1 cellular context compared by ENCODE assay signal in the genomic region with DNA sequence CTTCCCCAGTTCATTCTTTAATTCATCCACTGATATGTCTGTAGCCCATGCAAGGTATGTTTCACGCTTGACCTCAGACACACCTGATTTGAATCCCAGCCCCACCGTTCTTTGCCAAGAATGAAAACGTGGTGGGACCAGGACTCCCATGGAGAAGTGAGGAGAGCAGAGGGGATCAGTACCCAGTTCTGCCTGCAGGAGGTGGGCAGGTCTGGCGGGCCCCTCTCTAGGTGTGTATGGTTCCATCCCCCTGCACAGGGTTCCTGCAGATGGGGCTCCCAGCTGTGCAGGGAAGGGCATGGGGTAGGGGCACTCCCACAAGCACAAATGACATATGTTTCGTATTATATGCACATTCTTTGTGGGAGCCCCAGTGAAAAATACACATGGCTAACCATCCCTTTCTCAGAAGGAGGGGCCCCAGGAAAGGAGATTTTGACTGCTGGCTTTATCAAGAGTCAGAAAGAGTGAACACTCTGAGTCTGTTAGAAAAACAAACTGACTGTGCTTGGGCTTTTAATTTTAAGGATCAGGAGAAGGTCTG.
TF ChIP-seq lines count a peak whose summit lies in the region.

No MANE protein-coding gene starts in this region.

TF ChIP-seq in SK-N-SH, 30 proteins besides CTCF, POLR2A, EP300 and RAD21 (continued from another document):
- TF ChIP-seq RFX5 (IDR thresholded peaks at IDR 0.05; ENCODE audit: low read length): no peak
- TF ChIP-seq, protein P1, sequence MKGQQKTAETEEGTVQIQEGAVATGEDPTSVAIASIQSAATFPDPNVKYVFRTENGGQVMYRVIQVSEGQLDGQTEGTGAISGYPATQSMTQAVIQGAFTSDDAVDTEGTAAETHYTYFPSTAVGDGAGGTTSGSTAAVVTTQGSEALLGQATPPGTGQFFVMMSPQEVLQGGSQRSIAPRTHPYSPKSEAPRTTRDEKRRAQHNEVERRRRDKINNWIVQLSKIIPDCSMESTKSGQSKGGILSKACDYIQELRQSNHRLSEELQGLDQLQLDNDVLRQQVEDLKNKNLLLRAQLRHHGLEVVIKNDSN (IDR thresholded peaks at IDR 0.05; ENCODE audit: borderline replicate concordance, low read depth): no peak
- TF ChIP-seq SMC3 (IDR thresholded peaks at IDR 0.05; ENCODE audit: low read depth, low read length): no peak
- no peak for TF ChIP-seq GATA2 (CRISPR knock-in tag; IDR thresholded peaks at IDR 0.05)
- TF ChIP-seq NFIC (IDR thresholded peaks at IDR 0.05; ENCODE audit: borderline replicate concordance): no peak
- TF ChIP-seq, protein P2, sequence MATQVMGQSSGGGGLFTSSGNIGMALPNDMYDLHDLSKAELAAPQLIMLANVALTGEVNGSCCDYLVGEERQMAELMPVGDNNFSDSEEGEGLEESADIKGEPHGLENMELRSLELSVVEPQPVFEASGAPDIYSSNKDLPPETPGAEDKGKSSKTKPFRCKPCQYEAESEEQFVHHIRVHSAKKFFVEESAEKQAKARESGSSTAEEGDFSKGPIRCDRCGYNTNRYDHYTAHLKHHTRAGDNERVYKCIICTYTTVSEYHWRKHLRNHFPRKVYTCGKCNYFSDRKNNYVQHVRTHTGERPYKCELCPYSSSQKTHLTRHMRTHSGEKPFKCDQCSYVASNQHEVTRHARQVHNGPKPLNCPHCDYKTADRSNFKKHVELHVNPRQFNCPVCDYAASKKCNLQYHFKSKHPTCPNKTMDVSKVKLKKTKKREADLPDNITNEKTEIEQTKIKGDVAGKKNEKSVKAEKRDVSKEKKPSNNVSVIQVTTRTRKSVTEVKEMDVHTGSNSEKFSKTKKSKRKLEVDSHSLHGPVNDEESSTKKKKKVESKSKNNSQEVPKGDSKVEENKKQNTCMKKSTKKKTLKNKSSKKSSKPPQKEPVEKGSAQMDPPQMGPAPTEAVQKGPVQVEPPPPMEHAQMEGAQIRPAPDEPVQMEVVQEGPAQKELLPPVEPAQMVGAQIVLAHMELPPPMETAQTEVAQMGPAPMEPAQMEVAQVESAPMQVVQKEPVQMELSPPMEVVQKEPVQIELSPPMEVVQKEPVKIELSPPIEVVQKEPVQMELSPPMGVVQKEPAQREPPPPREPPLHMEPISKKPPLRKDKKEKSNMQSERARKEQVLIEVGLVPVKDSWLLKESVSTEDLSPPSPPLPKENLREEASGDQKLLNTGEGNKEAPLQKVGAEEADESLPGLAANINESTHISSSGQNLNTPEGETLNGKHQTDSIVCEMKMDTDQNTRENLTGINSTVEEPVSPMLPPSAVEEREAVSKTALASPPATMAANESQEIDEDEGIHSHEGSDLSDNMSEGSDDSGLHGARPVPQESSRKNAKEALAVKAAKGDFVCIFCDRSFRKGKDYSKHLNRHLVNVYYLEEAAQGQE (IDR thresholded peaks at IDR 0.05; ENCODE audit: low read depth, low read length): no peak
